ENCODE assay signal across 8 cellular contexts in genomic region chr19:11242864-11243797, GRCh38. TPM values are rescaled to one million over a fixed set of nuclear protein-coding genes. Genes with fewer than 3 reads are reported as not detected.
DNase-seq lines count a peak whose midpoint lies in the region; ATAC-seq and TF ChIP-seq lines count a peak whose summit lies in the region.

No MANE protein-coding gene starts in this region.

- no peaks in the 10 kb centered on the region for H3K27me3 ChIP-seq in esophagus squamous epithelium

- H3K27me3 Mint-ChIP-seq in Calu3 (ENCODE audit: unreplicated experiment) (no peaks in the 10 kb centered on the region), natural killer cell (ENCODE audit: low read depth in 2 of 2) (peaks cover 8 to 12% of the 10 kb centered on the region in 2 donors)

- ATAC-seq in HG02759 (IDR thresholded peaks at IDR 0.05; ENCODE audit: unreplicated experiment) (peak; percentile 45), natural killer cell (peak; percentile 97 to 100 (median 100)), GM21390 (IDR thresholded peaks at IDR 0.05; ENCODE audit: unreplicated experiment) (no peak)
- peak; percentile 92 for ATAC-seq in stimulated activated effector memory CD8-positive, alpha-beta T cell treated with anti-CD3 and anti-CD28 coated beads, Interleukin-12 subunit alpha, Interleukin-12 subunit beta, amount 100 ng/mL, for 72 hours

- no TSS peak for BruUV-seq in Calu3 (replicated peaks; lab: Mats Ljungman, UMichigan)

- intact Hi-C loops in Calu3 (cut with micrococcal nuclease; ENCODE audit: unreplicated experiment): no loop called here
- intact Hi-C loops in esophagus squamous epithelium (cut with DNase I): no loop called here
- intact Hi-C loops in natural killer cell (cut with micrococcal nuclease): no loop called here

- H3K27ac Mint-ChIP-seq in Calu3 (ENCODE audit: unreplicated experiment) (no peak overlapping the region), natural killer cell (peak overlapping the region in 1 of 2 donors; percentile 51)
- peak overlapping the region; percentile 11 for H3K27ac Mint-ChIP-seq in stimulated activated effector memory CD8-positive, alpha-beta T cell treated with anti-CD3 and anti-CD28 coated beads, Interleukin-12 subunit alpha, Interleukin-12 subunit beta, amount 100 ng/mL, for 72 hours

- TF ChIP-seq CTCF in Calu3 (IDR thresholded peaks at IDR 0.05; ENCODE audit: unreplicated experiment): no peak
- TF ChIP-seq CTCF in esophagus squamous epithelium (IDR thresholded peaks at IDR 0.05): peak in 5 of 6 experiments; percentile 44 to 78 (median 48)
- peak; percentile 71 for TF ChIP-seq CTCF in natural killer cell (IDR thresholded peaks at IDR 0.05)

- H3K9me3 Mint-ChIP-seq in Calu3 (ENCODE audit: low read depth, unreplicated experiment) (no peaks in the 10 kb centered on the region), natural killer cell (no peaks in the 10 kb centered on the region)
- peaks cover 6% of the 10 kb centered on the region for H3K9me3 Mint-ChIP-seq in stimulated activated effector memory CD8-positive, alpha-beta T cell treated with anti-CD3 and anti-CD28 coated beads, Interleukin-12 subunit alpha, Interleukin-12 subunit beta, amount 100 ng/mL, for 72 hours

- peaks cover 0 to 87% (median 11%) of the 10 kb centered on the region in 3 donors for H3K36me3 ChIP-seq in esophagus squamous epithelium

- H3K4me1 ChIP-seq in esophagus squamous epithelium: peaks cover 5 to 24% (median 12%) of the 10 kb centered on the region in 3 donors

- H3K4me3 ChIP-seq in esophagus squamous epithelium: peak overlapping the region in 1 of 4 donors; percentile 21

- TF ChIP-seq POLR2A in esophagus squamous epithelium (IDR thresholded peaks at IDR 0.05): no peak

- DNase-seq in Calu3: peak; percentile 55
- DNase-seq in OCI-M1 (lab: John Stamatoyannopoulos, UW): peak; percentile 98
- DNase-seq in activated T-cell treated with anti-CD3 and anti-CD28 coated beads for 48 hours (ENCODE audit: low read depth): peak; percentile 88
- peak; percentile 16 for DNase-seq in esophagus squamous epithelium (lab: John Stamatoyannopoulos, UW)
- peak; percentile 87 for DNase-seq in natural killer cell
- peak; percentile 89 for DNase-seq in stimulated activated effector memory CD8-positive, alpha-beta T cell treated with anti-CD3 and anti-CD28 coated beads, Interleukin-12 subunit alpha, Interleukin-12 subunit beta, amount 100 ng/mL, for 72 hours (ENCODE audit: low spot score in 2 of 2)

- peak overlapping the region; percentile 17 to 74 (median 48) for H3K27ac ChIP-seq in esophagus squamous epithelium

- H3K4me3 Mint-ChIP-seq in Calu3 (ENCODE audit: low read depth, unreplicated experiment) (no peak overlapping the region), natural killer cell (peak overlapping the region; percentile 52)
- H3K4me3 Mint-ChIP-seq in stimulated activated effector memory CD8-positive, alpha-beta T cell treated with anti-CD3 and anti-CD28 coated beads, Interleukin-12 subunit alpha, Interleukin-12 subunit beta, amount 100 ng/mL, for 72 hours: peak overlapping the region; percentile 8

- 38 to 74% methylated on average over 6 to 24 of the region's 48 CpGs for WGBS in esophagus squamous epithelium, 2 donors

- H3K4me1 Mint-ChIP-seq in Calu3 (ENCODE audit: low read depth, unreplicated experiment): no peaks in the 10 kb centered on the region
- H3K4me1 Mint-ChIP-seq in natural killer cell: peaks cover 6 to 7% of the 10 kb centered on the region in 2 donors
- H3K4me1 Mint-ChIP-seq in stimulated activated effector memory CD8-positive, alpha-beta T cell treated with anti-CD3 and anti-CD28 coated beads, Interleukin-12 subunit alpha, Interleukin-12 subunit beta, amount 100 ng/mL, for 72 hours: peaks cover 8% of the 10 kb centered on the region

- CTCF ChIA-PET in Calu3 (lab: Charles Lee): no interaction called here

- H3K9me3 ChIP-seq in esophagus squamous epithelium: peaks cover 0 to 7% (median 4%) of the 10 kb centered on the region in 3 donors

- H3K36me3 Mint-ChIP-seq in Calu3 (ENCODE audit: insufficient read depth, unreplicated experiment) (peaks cover 22% of the 10 kb centered on the region), natural killer cell (no peaks in the 10 kb centered on the region)
- H3K36me3 Mint-ChIP-seq in stimulated activated effector memory CD8-positive, alpha-beta T cell treated with anti-CD3 and anti-CD28 coated beads, Interleukin-12 subunit alpha, Interleukin-12 subunit beta, amount 100 ng/mL, for 72 hours: no peaks in the 10 kb centered on the region

RNA-seq across cellular contexts. Expression of gene ANGPTL8, which starts 3.7 kb away (rescaled TPM):
- not detected in 2 replicates for total RNA-seq in Calu3 (2022)
- total RNA-seq in esophagus squamous epithelium: not detected
- total RNA-seq in natural killer cell: not detected

RNA-seq across cellular contexts. Expression of gene DOCK6, which starts 19.2 kb away (rescaled TPM):
- 54.8 and 63.6 TPM in 2 replicates for total RNA-seq in Calu3 (2022)
- 10 to 100 TPM; 19.7 to 94.0 (median 33.3) TPM for total RNA-seq in esophagus squamous epithelium
- total RNA-seq in natural killer cell: 1 to 10 TPM in 1 of 3 donors, under 1 TPM in 2; 0.82 to 2.3 (median 0.86) TPM

RNA-seq across cellular contexts. Expression of gene KANK2, which starts 45.8 kb away (rescaled TPM):
- total RNA-seq in Calu3 (2022) (27.8 and 31.2 TPM in 2 replicates), esophagus squamous epithelium (100 to 1,000 TPM in 1 of 4 donors, 10 to 100 TPM in 3; 29.3 to 287 (median 57.1) TPM), natural killer cell (1 to 10 TPM in 1 of 3 donors, under 1 TPM in 2; 0.82 to 1.3 (median 0.85) TPM)

RNA-seq across cellular contexts. Expression of gene TSPAN16, which starts 52.8 kb away (rescaled TPM):
- total RNA-seq in Calu3 (2022): not detected in 2 replicates
- not detected for total RNA-seq in esophagus squamous epithelium
- not detected for total RNA-seq in natural killer cell

Comparison
In these comparisons a context has a peak if more than half of its experiments do, and no peak if none do; other contexts are left out.
1. DNase-seq: peak in every context shown above with its lines; median percentile 98 in OCI-M1; 89 in stimulated activated effector memory CD8-positive, alpha-beta T cell treated with anti-CD3 and anti-CD28 coated beads, Interleukin-12 subunit alpha, Interleukin-12 subunit beta, amount 100 ng/mL, for 72 hours; 88 in activated T-cell treated with anti-CD3 and anti-CD28 coated beads for 48 hours; 87 in natural killer cell; 55 in Calu3; 16 in esophagus squamous epithelium.
2. RNA of gene DOCK6, which starts 19.2 kb away (total RNA-seq): 54.8 to 63.6 TPM in Calu3 and 19.7 to 94.0 TPM in esophagus squamous epithelium; 0.82 to 2.3 TPM in natural killer cell; every median in the first group is over 4 times any median in the second.
3. RNA of gene KANK2, which starts 45.8 kb away (total RNA-seq): 29.3 to 287 TPM in esophagus squamous epithelium and 27.8 to 31.2 TPM in Calu3; 0.82 to 1.3 TPM in natural killer cell; every median in the first group is over 10 times any median in the second.